In genomic region chr13:75771818-75772217, GRCh38 we compare ENCODE assay signal across 12 cellular contexts.
DNase-seq lines count a peak whose midpoint lies in the region; ATAC-seq, FAIRE-seq and TF ChIP-seq lines count a peak whose summit lies in the region.
"Had no signal": no experiment of that assay in that cellular context is flagged by ENCODE, and none has a peak within 500 bp of the region (broad histone marks: within the 10 kb centered on the region; RNA-seq: fewer than 3 reads in every experiment).

No MANE protein-coding gene starts in this region.

- H3K9me3 Mint-ChIP-seq in chondrocyte (ENCODE audit: low read depth), result peaks cover 8% of the 10 kb centered on the region

- peaks cover 72% of the 10 kb centered on the region for H3K4me1 Mint-ChIP-seq in chondrocyte (ENCODE audit: low read depth)

- no peak for FAIRE-seq in HTR-8/SVneo (lab: Jason Lieb, UNC)

- peak; percentile 20 for DNase-seq in COLO829 (ENCODE audit: low spot score)
- peak; percentile 30 for DNase-seq in HTR-8/SVneo (ENCODE audit: insufficient read length, low spot score)
- DNase-seq in chondrocyte (ENCODE audit: low spot score), result no peak
- peak; percentile 82 for DNase-seq in myocyte (ENCODE audit: low read depth)
- DNase-seq in NCI-H187 (lab: John Stamatoyannopoulos, UW), result no peak
- no peak for DNase-seq in NCI-H2227 (lab: John Stamatoyannopoulos, UW; ENCODE audit: unreplicated experiment)
- DNase-seq: cortex of kidney, DMS153, NCI-H2081, SHP77 had no signal

- TF ChIP-seq CTCF in chondrocyte (IDR thresholded peaks at IDR 0.05), result no peak

- no peak overlapping the region for H3K4me3 Mint-ChIP-seq in chondrocyte (ENCODE audit: unreplicated experiment)

- peak overlapping the region; percentile 92 for H3K27ac Mint-ChIP-seq in chondrocyte (ENCODE audit: unreplicated experiment)

- ATAC-seq in HG03039 (IDR thresholded peaks at IDR 0.05; ENCODE audit: unreplicated experiment), result no peak
- ATAC-seq in GM18517 (IDR thresholded peaks at IDR 0.05; ENCODE audit: unreplicated experiment), result no peak

- no peaks in the 10 kb centered on the region for H3K27me3 Mint-ChIP-seq in chondrocyte (ENCODE audit: low read depth)

- H3K36me3 Mint-ChIP-seq in chondrocyte (ENCODE audit: low read depth), result no peaks in the 10 kb centered on the region

Comparison
In these comparisons a context has a peak if more than half of its experiments do, and no peak if none do; other contexts are left out.
1. DNase-seq: peak in COLO829 (single experiment), HTR-8/SVneo (single experiment) and myocyte (single experiment); none in chondrocyte (single experiment), NCI-H187 (0 of 2) and NCI-H2227 (single experiment).